1 cellular context compared by ENCODE assay signal in the genomic region with DNA sequence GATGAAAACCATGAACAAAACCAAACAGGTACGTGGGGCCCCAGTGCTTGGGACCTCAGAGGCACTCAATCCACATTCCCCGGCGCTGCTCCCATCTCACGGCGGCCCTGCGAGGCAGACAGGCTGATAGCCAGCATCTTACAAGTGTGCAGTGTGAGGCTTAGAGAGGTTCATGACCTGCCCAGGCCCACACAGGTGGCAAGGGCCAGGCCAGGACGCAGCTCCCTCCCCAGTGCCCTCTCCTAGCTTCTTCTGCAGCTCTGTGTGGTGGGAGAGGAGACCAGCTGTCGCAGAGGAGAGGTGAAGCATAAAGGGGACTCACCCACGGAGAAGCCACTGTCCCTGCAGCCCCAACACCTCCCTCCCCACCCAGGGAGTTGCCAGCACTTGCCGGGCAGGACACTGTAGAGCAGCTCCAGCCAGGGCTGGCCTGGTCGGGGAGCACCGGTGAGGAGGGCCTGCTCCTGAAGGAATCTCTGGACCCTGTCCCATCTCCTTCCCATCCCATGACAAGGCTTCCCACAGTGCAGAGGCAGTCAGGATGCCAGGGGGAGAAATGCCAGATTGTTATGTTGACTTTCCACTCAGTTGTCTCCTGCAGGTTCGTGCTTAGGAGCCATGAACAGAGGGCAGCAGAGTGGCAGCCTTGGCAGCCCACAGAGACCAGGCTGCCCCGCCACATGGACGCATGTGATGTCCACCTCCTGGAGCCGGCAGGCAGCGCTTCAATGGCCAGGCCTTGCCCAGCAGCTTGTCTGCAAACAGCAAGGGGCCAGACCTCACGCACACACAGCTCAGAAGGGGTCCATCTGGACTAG.
TF ChIP-seq lines count a peak whose summit lies in the region.

No MANE protein-coding gene starts in this region.

TF ChIP-seq in IMR-90, 13 proteins besides CTCF, POLR2A, EP300 and RAD21:
- TF ChIP-seq CEBPB (IDR thresholded peaks at IDR 0.05; ENCODE audit: low read depth, low read length) (no peak), NFE2L2 (IDR thresholded peaks at IDR 0.05; ENCODE audit: low read depth, low read length) (no peak), RCOR1 (IDR thresholded peaks at IDR 0.05; ENCODE audit: insufficient replicate concordance, low read length) (no peak), BHLHE40 (IDR thresholded peaks at IDR 0.05; ENCODE audit: low read depth, low read length) (no peak), MXI1 (IDR thresholded peaks at IDR 0.05; ENCODE audit: borderline replicate concordance, low read depth, low read length) (no peak), MAFK (IDR thresholded peaks at IDR 0.05; ENCODE audit: low read depth, low read length) (no peak), FOS (IDR thresholded peaks at IDR 0.05; ENCODE audit: low read depth, low read length) (no peak), MAZ (IDR thresholded peaks at IDR 0.05; ENCODE audit: borderline replicate concordance, low read depth, low read length) (no peak), CHD1 (IDR thresholded peaks at IDR 0.05; ENCODE audit: low read depth, low read length) (no peak), SMC3 (IDR thresholded peaks at IDR 0.05; ENCODE audit: low read depth, low read length) (no peak)
- TF ChIP-seq, protein P1, sequence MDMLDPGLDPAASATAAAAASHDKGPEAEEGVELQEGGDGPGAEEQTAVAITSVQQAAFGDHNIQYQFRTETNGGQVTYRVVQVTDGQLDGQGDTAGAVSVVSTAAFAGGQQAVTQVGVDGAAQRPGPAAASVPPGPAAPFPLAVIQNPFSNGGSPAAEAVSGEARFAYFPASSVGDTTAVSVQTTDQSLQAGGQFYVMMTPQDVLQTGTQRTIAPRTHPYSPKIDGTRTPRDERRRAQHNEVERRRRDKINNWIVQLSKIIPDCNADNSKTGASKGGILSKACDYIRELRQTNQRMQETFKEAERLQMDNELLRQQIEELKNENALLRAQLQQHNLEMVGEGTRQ (IDR thresholded peaks at IDR 0.05; ENCODE audit: low read depth, low read length) = no peak
